In the genomic region with DNA sequence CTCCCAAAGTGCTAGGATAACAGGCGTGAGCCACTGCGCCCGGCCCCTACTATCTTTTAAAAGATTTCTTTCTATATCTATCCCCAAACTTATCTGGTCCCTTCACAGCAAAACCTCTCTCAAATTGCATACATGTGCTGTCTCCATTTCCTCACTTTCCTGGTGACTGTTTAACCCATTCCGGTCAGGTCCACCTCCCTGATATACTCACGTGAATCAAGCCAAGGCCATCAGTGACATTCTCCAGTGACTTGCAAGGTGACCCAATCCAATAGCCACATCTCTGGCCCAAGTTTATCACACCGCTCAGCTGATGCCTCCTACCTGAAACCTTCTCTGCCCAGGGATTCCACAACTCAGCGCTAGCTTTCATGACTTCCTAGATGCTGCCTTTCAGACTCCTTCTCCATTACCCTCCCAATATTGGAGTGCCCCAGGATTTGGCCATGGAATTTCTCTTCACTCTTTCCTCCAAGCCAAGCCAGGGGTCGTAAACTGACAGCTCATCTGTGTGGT, we compare ENCODE assay signal across 1 cellular context.
TF ChIP-seq lines count a peak whose summit lies in the region.

No MANE protein-coding gene starts in this region.

TF ChIP-seq in GM23338, 12 proteins besides CTCF, POLR2A, EP300 and RAD21 (continued from another document):
- TF ChIP-seq, protein P1, sequence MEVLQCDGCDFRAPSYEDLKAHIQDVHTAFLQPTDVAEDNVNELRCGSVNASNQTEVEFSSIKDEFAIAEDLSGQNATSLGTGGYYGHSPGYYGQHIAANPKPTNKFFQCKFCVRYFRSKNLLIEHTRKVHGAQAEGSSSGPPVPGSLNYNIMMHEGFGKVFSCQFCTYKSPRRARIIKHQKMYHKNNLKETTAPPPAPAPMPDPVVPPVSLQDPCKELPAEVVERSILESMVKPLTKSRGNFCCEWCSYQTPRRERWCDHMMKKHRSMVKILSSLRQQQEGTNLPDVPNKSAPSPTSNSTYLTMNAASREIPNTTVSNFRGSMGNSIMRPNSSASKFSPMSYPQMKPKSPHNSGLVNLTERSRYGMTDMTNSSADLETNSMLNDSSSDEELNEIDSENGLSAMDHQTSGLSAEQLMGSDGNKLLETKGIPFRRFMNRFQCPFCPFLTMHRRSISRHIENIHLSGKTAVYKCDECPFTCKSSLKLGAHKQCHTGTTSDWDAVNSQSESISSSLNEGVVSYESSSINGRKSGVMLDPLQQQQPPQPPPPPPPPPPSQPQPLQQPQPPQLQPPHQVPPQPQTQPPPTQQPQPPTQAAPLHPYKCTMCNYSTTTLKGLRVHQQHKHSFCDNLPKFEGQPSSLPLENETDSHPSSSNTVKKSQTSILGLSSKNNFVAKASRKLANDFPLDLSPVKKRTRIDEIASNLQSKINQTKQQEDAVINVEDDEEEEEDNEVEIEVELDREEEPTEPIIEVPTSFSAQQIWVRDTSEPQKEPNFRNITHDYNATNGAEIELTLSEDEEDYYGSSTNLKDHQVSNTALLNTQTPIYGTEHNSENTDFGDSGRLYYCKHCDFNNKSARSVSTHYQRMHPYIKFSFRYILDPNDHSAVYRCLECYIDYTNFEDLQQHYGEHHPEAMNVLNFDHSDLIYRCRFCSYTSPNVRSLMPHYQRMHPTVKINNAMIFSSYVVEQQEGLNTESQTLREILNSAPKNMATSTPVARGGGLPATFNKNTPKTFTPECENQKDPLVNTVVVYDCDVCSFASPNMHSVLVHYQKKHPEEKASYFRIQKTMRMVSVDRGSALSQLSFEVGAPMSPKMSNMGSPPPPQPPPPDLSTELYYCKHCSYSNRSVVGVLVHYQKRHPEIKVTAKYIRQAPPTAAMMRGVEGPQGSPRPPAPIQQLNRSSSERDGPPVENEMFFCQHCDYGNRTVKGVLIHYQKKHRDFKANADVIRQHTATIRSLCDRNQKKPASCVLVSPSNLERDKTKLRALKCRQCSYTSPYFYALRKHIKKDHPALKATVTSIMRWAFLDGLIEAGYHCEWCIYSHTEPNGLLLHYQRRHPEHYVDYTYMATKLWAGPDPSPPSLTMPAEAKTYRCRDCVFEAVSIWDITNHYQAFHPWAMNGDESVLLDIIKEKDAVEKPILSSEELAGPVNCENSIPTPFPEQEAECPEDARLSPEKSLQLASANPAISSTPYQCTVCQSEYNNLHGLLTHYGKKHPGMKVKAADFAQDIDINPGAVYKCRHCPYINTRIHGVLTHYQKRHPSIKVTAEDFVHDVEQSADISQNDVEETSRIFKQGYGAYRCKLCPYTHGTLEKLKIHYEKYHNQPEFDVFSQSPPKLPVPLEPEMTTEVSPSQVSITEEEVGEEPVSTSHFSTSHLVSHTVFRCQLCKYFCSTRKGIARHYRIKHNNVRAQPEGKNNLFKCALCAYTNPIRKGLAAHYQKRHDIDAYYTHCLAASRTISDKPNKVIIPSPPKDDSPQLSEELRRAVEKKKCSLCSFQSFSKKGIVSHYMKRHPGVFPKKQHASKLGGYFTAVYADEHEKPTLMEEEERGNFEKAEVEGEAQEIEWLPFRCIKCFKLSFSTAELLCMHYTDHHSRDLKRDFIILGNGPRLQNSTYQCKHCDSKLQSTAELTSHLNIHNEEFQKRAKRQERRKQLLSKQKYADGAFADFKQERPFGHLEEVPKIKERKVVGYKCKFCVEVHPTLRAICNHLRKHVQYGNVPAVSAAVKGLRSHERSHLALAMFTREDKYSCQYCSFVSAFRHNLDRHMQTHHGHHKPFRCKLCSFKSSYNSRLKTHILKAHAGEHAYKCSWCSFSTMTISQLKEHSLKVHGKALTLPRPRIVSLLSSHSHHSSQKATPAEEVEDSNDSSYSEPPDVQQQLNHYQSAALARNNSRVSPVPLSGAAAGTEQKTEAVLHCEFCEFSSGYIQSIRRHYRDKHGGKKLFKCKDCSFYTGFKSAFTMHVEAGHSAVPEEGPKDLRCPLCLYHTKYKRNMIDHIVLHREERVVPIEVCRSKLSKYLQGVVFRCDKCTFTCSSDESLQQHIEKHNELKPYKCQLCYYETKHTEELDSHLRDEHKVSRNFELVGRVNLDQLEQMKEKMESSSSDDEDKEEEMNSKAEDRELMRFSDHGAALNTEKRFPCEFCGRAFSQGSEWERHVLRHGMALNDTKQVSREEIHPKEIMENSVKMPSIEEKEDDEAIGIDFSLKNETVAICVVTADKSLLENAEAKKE (CRISPR knock-in tag; IDR thresholded peaks at IDR 0.05): no peak
- no peak for TF ChIP-seq POLR2AphosphoS5 (IDR thresholded peaks at IDR 0.05; ENCODE audit: low read depth)
- no peak for TF ChIP-seq EZH2 (IDR thresholded peaks at IDR 0.05; ENCODE audit: low read depth, unreplicated experiment)
- TF ChIP-seq ZNF331 (CRISPR knock-in tag; IDR thresholded peaks at IDR 0.05; ENCODE audit: low read depth): no peak
